In the genomic region with DNA sequence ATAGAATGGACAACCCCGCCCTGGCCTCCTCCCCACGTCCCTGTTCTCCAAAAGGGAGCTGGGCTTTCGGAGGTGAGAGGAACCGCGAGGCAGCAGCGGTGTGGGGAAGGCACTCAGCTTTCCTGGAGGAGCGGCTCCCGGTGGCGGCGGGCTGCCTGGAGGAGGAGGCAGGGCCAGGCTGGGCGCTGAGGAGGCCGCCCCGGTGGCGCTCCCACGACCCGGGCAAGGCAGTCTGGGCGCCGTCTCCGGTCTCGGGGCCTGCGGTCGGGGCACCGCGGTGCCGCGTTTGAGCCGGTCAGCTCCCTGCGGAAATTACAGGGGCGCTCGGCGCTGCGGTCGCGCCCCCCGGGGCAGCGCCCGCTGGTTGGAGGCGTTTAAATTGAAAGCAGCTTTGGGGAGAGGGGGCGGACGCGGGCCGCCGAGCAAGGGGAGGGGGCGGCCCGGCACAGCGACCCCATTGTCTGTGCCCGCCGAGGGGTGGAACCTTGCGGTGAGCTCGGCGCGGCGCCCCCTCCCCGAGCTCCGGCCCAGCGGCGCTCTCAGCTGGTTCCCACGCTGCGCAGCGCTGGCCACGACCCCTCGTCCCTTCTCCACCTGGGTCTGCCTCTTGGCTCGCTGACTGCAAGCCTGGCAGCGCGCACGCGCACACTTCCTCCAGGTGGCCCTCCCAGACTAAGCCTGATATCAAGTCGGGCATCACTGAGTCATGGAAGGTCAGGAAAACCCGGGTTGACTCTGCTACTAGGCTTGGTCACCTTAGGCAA, we compare ENCODE assay signal across 10 cellular contexts. TPM values are rescaled to one million over a fixed set of nuclear protein-coding genes. Genes with fewer than 3 reads are reported as not detected.
DNase-seq lines count a peak whose midpoint lies in the region; ATAC-seq and TF ChIP-seq lines count a peak whose summit lies in the region.
"Had no signal": no experiment of that assay in that cellular context is flagged by ENCODE, and none has a peak within 500 bp of the region (broad histone marks: within the 10 kb centered on the region; RNA-seq: fewer than 3 reads in every experiment).

No MANE protein-coding gene starts in this region.

- H3K9me3 Mint-ChIP-seq in activated naive CD4-positive, alpha-beta T cell treated with anti-CD3 and anti-CD28 coated beads for 36 hours: no peaks in the 10 kb centered on the region
- no peaks in the 10 kb centered on the region for H3K9me3 Mint-ChIP-seq in activated naive CD4-positive, alpha-beta T cell treated with anti-CD3 and anti-CD28 coated beads, Interleukin-2, amount 10 ng/mL, durations not matched to agents 7 days and 5 days
- no peaks in the 10 kb centered on the region for H3K9me3 Mint-ChIP-seq in mesothelial cell of epicardium

- H3K4me1 Mint-ChIP-seq in activated naive CD4-positive, alpha-beta T cell treated with anti-CD3 and anti-CD28 coated beads for 36 hours (ENCODE audit: low read depth): peaks cover 10% of the 10 kb centered on the region
- H3K4me1 Mint-ChIP-seq in activated naive CD4-positive, alpha-beta T cell treated with anti-CD3 and anti-CD28 coated beads, Interleukin-2, amount 10 ng/mL, durations not matched to agents 7 days and 5 days: peaks cover 7% of the 10 kb centered on the region
- H3K4me1 Mint-ChIP-seq in mesothelial cell of epicardium: peaks cover 36% of the 10 kb centered on the region

- CTCF ChIA-PET in activated naive CD4-positive, alpha-beta T cell treated with anti-CD3 and anti-CD28 coated beads for 36 hours (lab: Charles Lee): interaction anchor here (1.2 to 3.4 kb wide), 4 partner anchors 12 to 87 kb away, joined by 3 to 23 read pairs (median 4); no protein-coding TSS in a partner anchor
- CTCF ChIA-PET in activated naive CD4-positive, alpha-beta T cell treated with anti-CD3 and anti-CD28 coated beads, Interleukin-2, amount 10 ng/mL, durations not matched to agents 7 days and 5 days (lab: Charles Lee): no interaction called here

- H3K27me3 ChIP-seq in brain microvascular endothelial cell (replicated peaks) (peaks cover 59% of the 10 kb centered on the region), suprapubic skin (peaks cover 84% of the 10 kb centered on the region), heart right ventricle (peaks cover 17 to 96% (median 94%) of the 10 kb centered on the region in 7 donors)

- no peak overlapping the region for H3K4me3 ChIP-seq in brain microvascular endothelial cell (ENCODE audit: low read depth, low read length)
- H3K4me3 ChIP-seq in suprapubic skin: peak overlapping the region; percentile 35
- H3K4me3 ChIP-seq in heart right ventricle: peak overlapping the region in 5 of 10 donors; percentile 3 to 18 (median 11)

- H3K27ac Mint-ChIP-seq in activated naive CD4-positive, alpha-beta T cell treated with anti-CD3 and anti-CD28 coated beads for 36 hours: no peak overlapping the region
- H3K27ac Mint-ChIP-seq in activated naive CD4-positive, alpha-beta T cell treated with anti-CD3 and anti-CD28 coated beads, Interleukin-2, amount 10 ng/mL, durations not matched to agents 7 days and 5 days: no peak overlapping the region
- H3K27ac Mint-ChIP-seq in mesothelial cell of epicardium: no peak overlapping the region

- 7% methylated on average over 6 of the region's 69 CpGs for WGBS in suprapubic skin
- WGBS in heart right ventricle, 2 donors: 2% methylated on average over 57 to 68 of the region's 69 CpGs

- peak overlapping the region; percentile 53 for H3K4me3 Mint-ChIP-seq in activated naive CD4-positive, alpha-beta T cell treated with anti-CD3 and anti-CD28 coated beads for 36 hours
- no peak overlapping the region for H3K4me3 Mint-ChIP-seq in activated naive CD4-positive, alpha-beta T cell treated with anti-CD3 and anti-CD28 coated beads, Interleukin-2, amount 10 ng/mL, durations not matched to agents 7 days and 5 days
- H3K4me3 Mint-ChIP-seq in mesothelial cell of epicardium: peak overlapping the region; percentile 59

- TF ChIP-seq POLR2A in suprapubic skin (IDR thresholded peaks at IDR 0.05): no peak

- TF ChIP-seq CTCF in brain microvascular endothelial cell (IDR thresholded peaks at IDR 0.05; ENCODE audit: low read depth, low read length, missing control alignments) (no peak), mesothelial cell of epicardium (IDR thresholded peaks at IDR 0.05; ENCODE audit: unreplicated experiment) (no peak), suprapubic skin (IDR thresholded peaks at IDR 0.05) (no peak), heart right ventricle (IDR thresholded peaks at IDR 0.05) (no peak)

- ATAC-seq in heart right ventricle: no peak
- ATAC-seq in HG02642 (IDR thresholded peaks at IDR 0.05; ENCODE audit: poor library complexity, unreplicated experiment): no peak

- H3K4me1 ChIP-seq in suprapubic skin (peaks cover 7% of the 10 kb centered on the region), heart right ventricle (peaks cover 0 to 11% (median 7%) of the 10 kb centered on the region in 9 donors)

- no peaks in the 10 kb centered on the region for H3K36me3 Mint-ChIP-seq in activated naive CD4-positive, alpha-beta T cell treated with anti-CD3 and anti-CD28 coated beads for 36 hours (ENCODE audit: low read depth)
- H3K36me3 Mint-ChIP-seq in activated naive CD4-positive, alpha-beta T cell treated with anti-CD3 and anti-CD28 coated beads, Interleukin-2, amount 10 ng/mL, durations not matched to agents 7 days and 5 days: no peaks in the 10 kb centered on the region
- no peaks in the 10 kb centered on the region for H3K36me3 Mint-ChIP-seq in mesothelial cell of epicardium

- H3K27ac ChIP-seq in brain microvascular endothelial cell (no peak overlapping the region), suprapubic skin (no peak overlapping the region), heart right ventricle (no peak overlapping the region)
- H3K27ac ChIP-seq: KMS-11 had no signal

- in situ Hi-C loops in brain microvascular endothelial cell (cut with HindIII; ENCODE audit: low pct_ligation_motif_present, low sequenced_read_pairs): no loop called here

- intact Hi-C loops in activated naive CD4-positive, alpha-beta T cell treated with anti-CD3 and anti-CD28 coated beads for 36 hours (cut with micrococcal nuclease): no loop called here
- intact Hi-C loops in heart right ventricle (cut with DNase I): no loop called here

- H3K9me3 ChIP-seq in suprapubic skin: no peaks in the 10 kb centered on the region
- no peaks in the 10 kb centered on the region for H3K9me3 ChIP-seq in heart right ventricle

- peak; percentile 55 for DNase-seq in activated naive CD4-positive, alpha-beta T cell treated with anti-CD3 and anti-CD28 coated beads for 36 hours
- no peak for DNase-seq in activated naive CD4-positive, alpha-beta T cell treated with anti-CD3 and anti-CD28 coated beads, Interleukin-2, amount 10 ng/mL, durations not matched to agents 7 days and 5 days
- DNase-seq in brain microvascular endothelial cell: peak; percentile 9
- DNase-seq in mesothelial cell of epicardium (ENCODE audit: low spot score in 2 of 2, unreplicated experiment in 2 of 2): no peak
- no peak for DNase-seq in suprapubic skin (ENCODE audit: low spot score in 2 of 2)
- no peak for DNase-seq in heart right ventricle
- no peak for DNase-seq in activated effector memory CD4-positive, alpha-beta T cell treated with Interleukin-2 at 50 U/mL for 16 hours

- H3K36me3 ChIP-seq in brain microvascular endothelial cell (replicated peaks): no peaks in the 10 kb centered on the region
- no peaks in the 10 kb centered on the region for H3K36me3 ChIP-seq in suprapubic skin
- H3K36me3 ChIP-seq in heart right ventricle: no peaks in the 10 kb centered on the region

- H3K27me3 Mint-ChIP-seq in activated naive CD4-positive, alpha-beta T cell treated with anti-CD3 and anti-CD28 coated beads for 36 hours (ENCODE audit: low read depth): peaks cover 68% of the 10 kb centered on the region
- peaks cover 99% of the 10 kb centered on the region for H3K27me3 Mint-ChIP-seq in activated naive CD4-positive, alpha-beta T cell treated with anti-CD3 and anti-CD28 coated beads, Interleukin-2, amount 10 ng/mL, durations not matched to agents 7 days and 5 days
- H3K27me3 Mint-ChIP-seq in mesothelial cell of epicardium (ENCODE audit: low read depth): peaks cover 51% of the 10 kb centered on the region

- TF ChIP-seq EP300 in suprapubic skin (IDR thresholded peaks at IDR 0.05): no peak

RNA-seq across cellular contexts. Expression of a gene that starts 58.7 kb away (rescaled TPM):
- total RNA-seq in activated naive CD4-positive, alpha-beta T cell treated with anti-CD3 and anti-CD28 coated beads for 36 hours: under 1 TPM; 0.67 to 0.81 TPM
- total RNA-seq in mesothelial cell of epicardium: 2.6 to 2.8 TPM (median 2.7 TPM) in 3 replicates
- 1 to 10 TPM; 1.4 to 5.7 (median 3.4) TPM for total RNA-seq in suprapubic skin
- under 1 TPM in 1 of 10 donors, not detected in 9; 0.26 TPM for total RNA-seq in heart right ventricle
- polyA plus RNA-seq in heart right ventricle: under 1 TPM in 1 of 2 donors, not detected in 1; 0.03 TPM
- total RNA-seq: fibroblast of lung had no signal
- polyA plus RNA-seq: fibroblast of lung had no signal

Comparison
In these comparisons a context has a peak if more than half of its experiments do, and no peak if none do; other contexts are left out.
1. DNase-seq: peak in activated naive CD4-positive, alpha-beta T cell treated with anti-CD3 and anti-CD28 coated beads for 36 hours (single experiment) and brain microvascular endothelial cell (single experiment); none in activated naive CD4-positive, alpha-beta T cell treated with anti-CD3 and anti-CD28 coated beads, Interleukin-2, amount 10 ng/mL, durations not matched to agents 7 days and 5 days (single experiment), mesothelial cell of epicardium (0 of 2), suprapubic skin (0 of 2), heart right ventricle (0 of 2) and activated effector memory CD4-positive, alpha-beta T cell treated with Interleukin-2 at 50 U/mL for 16 hours (single experiment).